Comparison of ENCODE assay signal across 17 cellular contexts in the genomic region with DNA sequence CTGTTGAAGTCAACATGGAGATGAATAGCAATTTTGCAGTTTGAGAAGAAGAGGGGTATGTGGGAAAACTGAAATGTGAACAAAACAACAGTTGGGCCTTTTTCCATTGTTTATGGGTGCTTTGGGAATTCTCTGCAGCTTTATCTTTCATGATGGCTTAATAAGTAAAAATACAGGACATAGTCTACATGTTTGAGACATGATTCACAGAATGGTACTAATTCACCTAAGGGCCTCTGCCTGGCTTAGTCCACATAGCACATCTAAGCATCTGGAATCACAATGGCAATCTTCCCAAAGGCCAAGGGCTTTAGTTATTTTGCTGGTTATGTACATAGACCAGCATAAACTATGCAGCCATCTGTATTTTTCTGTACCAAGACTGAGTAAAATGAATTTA.
A peak's percentile ranks its signal among the peaks of the same experiment; 100 is the strongest.
DNase-seq lines count a peak whose midpoint lies in the region; ATAC-seq, FAIRE-seq and TF ChIP-seq lines count a peak whose summit lies in the region.
"Had no signal": no experiment of that assay in that cellular context is flagged by ENCODE, and none has a peak within 500 bp of the region (broad histone marks: within the 10 kb centered on the region; RNA-seq: fewer than 3 reads in every experiment).

No MANE protein-coding gene starts in this region.

- H3K9me3 ChIP-seq in keratinocyte (ENCODE audit: control insufficient read depth, low read depth, low read length): no peaks in the 10 kb centered on the region
- H3K9me3 ChIP-seq: left ventricle myocardium inferior, thyroid gland had no signal

- H4K20me1 ChIP-seq in keratinocyte (ENCODE audit: control insufficient read depth, extremely low read depth, insufficient read depth, low read length): no peaks in the 10 kb centered on the region

- FAIRE-seq in HTR-8/SVneo (lab: Jason Lieb, UNC): no peak
- peak; percentile 94 for FAIRE-seq in keratinocyte (lab: Jason Lieb, UNC)
- FAIRE-seq: GM18507 had no signal

- peak overlapping the region in 3 of 5 experiments; percentile 4 to 76 (median 73) for H3K27ac Mint-ChIP-seq in brain
- H3K27ac Mint-ChIP-seq: activated naive CD4-positive, alpha-beta T cell treated with anti-CD3 and anti-CD28 coated beads, Interleukin-2, amount 50 U/mL, for 72 hours; H9 had no signal

- no peaks in the 10 kb centered on the region for H3K9me1 ChIP-seq in keratinocyte (ENCODE audit: control insufficient read depth, extremely low read depth, insufficient read depth, low read length)

- peaks cover 21% of the 10 kb centered on the region for H3K4me1 Mint-ChIP-seq in brain

- no peaks in the 10 kb centered on the region for H3K36me3 Mint-ChIP-seq in brain
- H3K36me3 Mint-ChIP-seq: activated naive CD4-positive, alpha-beta T cell treated with anti-CD3 and anti-CD28 coated beads, Interleukin-2, amount 50 U/mL, for 72 hours had no signal

- no peaks in the 10 kb centered on the region for H3K79me2 ChIP-seq in keratinocyte (ENCODE audit: control insufficient read depth, insufficient read depth, low read length)

- no peaks in the 10 kb centered on the region for H3K36me3 ChIP-seq in keratinocyte (ENCODE audit: control insufficient read depth in 2 of 2, extremely low read depth in 1 of 2, insufficient read depth in 2 of 2, low read length in 2 of 2)
- H3K36me3 ChIP-seq: left ventricle myocardium inferior, spleen, thyroid gland had no signal

- no peaks in the 10 kb centered on the region for H3K4me1 ChIP-seq in keratinocyte (ENCODE audit: control insufficient read depth, extremely low read depth, insufficient read depth, low read length)
- H3K4me1 ChIP-seq: left ventricle myocardium inferior, spleen, thyroid gland had no signal

- H3K27me3 ChIP-seq in keratinocyte (ENCODE audit: control insufficient read depth, extremely low read depth, insufficient read depth, low read length): no peaks in the 10 kb centered on the region
- H3K27me3 ChIP-seq: spleen, thyroid gland had no signal

- H3K9ac ChIP-seq in keratinocyte (ENCODE audit: control insufficient read depth, extremely low read depth, insufficient read depth, low read length): no peak overlapping the region

- H3K4me3 ChIP-seq in keratinocyte (ENCODE audit: control insufficient read depth in 2 of 3, extremely low read depth in 1 of 3, insufficient read depth in 2 of 3, low read depth in 1 of 3, low read length in 3 of 3): no peak overlapping the region
- H3K4me3 ChIP-seq: left ventricle myocardium inferior, spleen, thyroid gland had no signal

- dilution Hi-C loops in keratinocyte (cut with MboI; ENCODE audit: extremely low pct_ligation_motif_present, low sequenced_read_pairs): no loop called here

- no peak overlapping the region for H3K27ac ChIP-seq in keratinocyte (ENCODE audit: control insufficient read depth, insufficient read depth, low read length)
- H3K27ac ChIP-seq: left ventricle myocardium inferior, spleen, thyroid gland had no signal

- H2AFZ ChIP-seq in keratinocyte (ENCODE audit: control insufficient read depth, low read length): no peak overlapping the region

- in situ Hi-C loops in ACHN (cut with HindIII; ENCODE audit: low pct_ligation_motif_present, low pct_unique_long_range_greater_than_20kb, low sequenced_read_pairs): no loop called here

- H3K4me2 ChIP-seq in keratinocyte (ENCODE audit: control insufficient read depth, extremely low read depth, insufficient read depth, low read depth, low read length): no peak overlapping the region

- peaks cover 5% of the 10 kb centered on the region for H3K27me3 Mint-ChIP-seq in brain

- TF ChIP-seq CTCF in brain (conservative IDR thresholded peaks at IDR 0.05) (no peak), keratinocyte (optimal IDR thresholded peaks at IDR 0.05 in 1 of 3, IDR thresholded peaks at IDR 0.05 in 1 of 3, conservative IDR thresholded peaks at IDR 0.05 in 1 of 3; ENCODE audit: extremely low read depth in 1 of 3, insufficient read depth in 2 of 3, low read length in 3 of 3) (no peak), omental fat pad (IDR thresholded peaks at IDR 0.05) (no peak)

- H3K4me3 Mint-ChIP-seq in brain: peak overlapping the region in 2 of 5 experiments; percentile 25 to 75
- H3K4me3 Mint-ChIP-seq: H9, neural crest cell had no signal

- DNase-seq in ACHN (peak; percentile 75), HTR-8/SVneo (ENCODE audit: insufficient read length, low spot score) (peak; percentile 67), keratinocyte (ENCODE audit: low read depth, low spot score) (no peak), NCI-H187 (lab: John Stamatoyannopoulos, UW) (no peak), mesenteric fat pad (ENCODE audit: low spot score) (no peak), omental fat pad (ENCODE audit: low spot score) (no peak)
- DNase-seq: H9, left ventricle myocardium inferior, NCI-H1417 treated with DMSO at 0.1 percent for 48 hours, NCI-H748 treated with DMSO at 0.1 percent for 48 hours, spleen, thyroid gland had no signal

- ATAC-seq in HG03025 (IDR thresholded peaks at IDR 0.05; ENCODE audit: low FRiP score, unreplicated experiment) (no peak), omental fat pad (ENCODE audit: low FRiP score) (no peak)
- ATAC-seq: activated naive CD4-positive, alpha-beta T cell treated with anti-CD3 and anti-CD28 coated beads, Interleukin-2, amount 50 U/mL, for 72 hours had no signal

- H3K9me3 Mint-ChIP-seq in brain: peaks cover 0 to 3% (median 0%) of the 10 kb centered on the region in 5 experiments
- H3K9me3 Mint-ChIP-seq: H9 had no signal

Comparison
In these comparisons a context has a peak if more than half of its experiments do, and no peak if none do; other contexts are left out.
1. DNase-seq: peak in ACHN (single experiment) and HTR-8/SVneo (single experiment); none in keratinocyte (single experiment), NCI-H187 (0 of 2), mesenteric fat pad (single experiment) and omental fat pad (single experiment).